ENCODE assay signal across 1 cellular context in the genomic region with DNA sequence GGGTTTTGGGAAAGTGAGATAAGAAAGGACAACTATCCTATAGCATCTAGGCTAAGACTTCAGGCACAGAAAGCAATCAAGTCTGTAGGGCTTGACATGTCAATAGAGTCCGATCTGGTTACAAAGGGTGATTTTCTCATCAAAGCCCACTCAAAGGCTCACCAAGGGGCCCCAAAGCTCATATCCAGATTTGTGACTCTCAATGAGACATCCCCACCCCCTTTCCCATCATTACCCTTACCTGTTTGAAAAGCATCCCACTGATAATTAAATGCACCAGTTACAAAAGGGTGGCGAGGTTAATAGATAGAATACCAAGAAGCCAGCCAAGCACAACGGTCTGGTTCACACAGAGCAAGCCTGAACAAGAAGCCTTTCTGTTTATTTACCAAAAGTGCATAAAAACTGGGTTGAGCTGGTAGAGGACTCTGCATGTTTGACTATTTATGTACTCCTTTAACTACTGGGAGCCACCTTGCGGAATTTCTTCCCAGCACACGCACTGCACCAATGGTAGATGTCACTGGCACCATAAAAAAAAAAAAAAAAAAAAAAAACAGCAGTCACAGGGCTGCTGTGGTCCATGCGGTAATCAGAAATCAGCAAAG.
TF ChIP-seq lines count a peak whose summit lies in the region.

No MANE protein-coding gene starts in this region.

TF ChIP-seq in HepG2, 621 proteins besides CTCF, POLR2A, EP300 and RAD21:
- 0 out of 2 replicates have a peak, but pooled peaks have one; percentile 19 for TF ChIP-seq POLR2G (IDR thresholded peaks at IDR 0.05; ENCODE audit: low read depth, low read length)
- no peak for TF ChIP-seq ZBTB1 (CRISPR knock-in tag; IDR thresholded peaks at IDR 0.05; ENCODE audit: borderline replicate concordance)
- TF ChIP-seq NR2F6 (IDR thresholded peaks at IDR 0.05), result no peak
- TF ChIP-seq NR2F6 (CRISPR knock-in tag; IDR thresholded peaks at IDR 0.05), result no peak
- TF ChIP-seq KLF12 (CRISPR knock-in tag; IDR thresholded peaks at IDR 0.05; ENCODE audit: borderline replicate concordance), result no peak
- no peak for TF ChIP-seq ZNF841 (CRISPR knock-in tag; IDR thresholded peaks at IDR 0.05; ENCODE audit: borderline replicate concordance)
- TF ChIP-seq PAWR (CRISPR knock-in tag; IDR thresholded peaks at IDR 0.05; ENCODE audit: borderline replicate concordance), result no peak
- peak; percentile 78 for TF ChIP-seq RBM22 (optimal IDR thresholded peaks at IDR 0.05; ENCODE audit: low read length)
- TF ChIP-seq ZNF576 (CRISPR knock-in tag; IDR thresholded peaks at IDR 0.05), result no peak
- TF ChIP-seq, protein P1, sequence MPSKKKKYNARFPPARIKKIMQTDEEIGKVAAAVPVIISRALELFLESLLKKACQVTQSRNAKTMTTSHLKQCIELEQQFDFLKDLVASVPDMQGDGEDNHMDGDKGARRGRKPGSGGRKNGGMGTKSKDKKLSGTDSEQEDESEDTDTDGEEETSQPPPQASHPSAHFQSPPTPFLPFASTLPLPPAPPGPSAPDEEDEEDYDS (CRISPR knock-in tag; IDR thresholded peaks at IDR 0.05), result no peak
